ENCODE assay signal across 16 cellular contexts in the genomic region with DNA sequence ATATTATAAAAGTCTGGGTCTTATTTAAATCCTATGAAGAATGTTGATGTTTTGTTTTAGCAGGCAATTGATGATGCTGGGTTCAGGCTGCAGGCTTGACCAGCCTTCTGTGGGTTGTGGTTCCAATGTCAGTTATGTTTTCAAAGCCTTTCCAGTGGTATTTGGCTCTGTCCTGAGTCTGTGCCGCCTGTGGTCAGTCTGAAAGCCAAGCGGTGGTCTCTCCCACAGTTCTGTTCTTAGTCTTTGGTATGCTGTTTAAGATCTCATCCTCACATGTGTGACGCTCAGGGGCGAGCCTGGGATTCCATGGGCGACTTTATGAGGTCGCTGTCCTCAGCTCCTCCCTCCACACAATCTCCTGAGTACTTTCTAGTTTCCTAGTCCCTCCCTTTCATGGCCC. TPM values are rescaled to one million over a fixed set of nuclear protein-coding genes. Genes with fewer than 3 reads are reported as not detected.
DNase-seq lines count a peak whose midpoint lies in the region; ATAC-seq and TF ChIP-seq lines count a peak whose summit lies in the region.
"Had no signal": no experiment of that assay in that cellular context is flagged by ENCODE, and none has a peak within 500 bp of the region (broad histone marks: within the 10 kb centered on the region; RNA-seq: fewer than 3 reads in every experiment).

No MANE protein-coding gene starts in this region.

- no peak for ATAC-seq in HG02759 (IDR thresholded peaks at IDR 0.05; ENCODE audit: unreplicated experiment)

- no peak overlapping the region for H3K4ac ChIP-seq in mesendoderm (ENCODE audit: low read depth, low read length)

- H3K9me3 Mint-ChIP-seq in Caco-2 (ENCODE audit: unreplicated experiment) = no peaks in the 10 kb centered on the region

- DNase-seq in A673 (ENCODE audit: low spot score) = no peak
- no peak for DNase-seq in Caco-2
- DNase-seq in astrocyte of the hippocampus (ENCODE audit: low read depth, low spot score) = peak; percentile 97
- DNase-seq in mesendoderm = peak; percentile 12
- DNase-seq in MG63 = no peak
- no peak for DNase-seq in esophagus squamous epithelium (lab: John Stamatoyannopoulos, UW)
- no peak for DNase-seq in amygdala (lab: John Stamatoyannopoulos, UW)
- DNase-seq: EL, IMR-90, NCI-H1417, NCI-H1930, NCI-H2171 treated with DMSO at 0.1 percent for 48 hours, NCI-H524, Peyer's patch, SIG-M5 had no signal

- TF ChIP-seq POLR2A in esophagus squamous epithelium (IDR thresholded peaks at IDR 0.05) = no peak

- H3K27me3 ChIP-seq in A673 (replicated peaks; ENCODE audit: insufficient read depth, low read depth, low read length, poor library complexity) (no peaks in the 10 kb centered on the region), Caco-2 (replicated peaks; ENCODE audit: control insufficient read depth, insufficient read depth, low read length) (no peaks in the 10 kb centered on the region), mesendoderm (ENCODE audit: insufficient read depth, low read length, poor library complexity) (no peaks in the 10 kb centered on the region), MG63 (no peaks in the 10 kb centered on the region), esophagus squamous epithelium (no peaks in the 10 kb centered on the region)
- H3K27me3 ChIP-seq: Peyer's patch had no signal

- no peaks in the 10 kb centered on the region for H3K79me1 ChIP-seq in mesendoderm (ENCODE audit: low read length)

- WGBS in mesendoderm (ENCODE audit: extremely low coverage, insufficient coverage, low lambda C conversion rate) = no CpG with 5 or more reads among the region's 6 CpGs
- WGBS in esophagus squamous epithelium, 2 donors = 93 to 94% methylated on average over 2 to 6 of the region's 6 CpGs

- peak overlapping the region; percentile 16 for H3K27ac ChIP-seq in A673 (ENCODE audit: low read depth, low read length, poor library complexity, severe bottlenecking)
- no peak overlapping the region for H3K27ac ChIP-seq in mesendoderm (ENCODE audit: low read depth, low read length)
- no peak overlapping the region for H3K27ac ChIP-seq in esophagus squamous epithelium
- H3K27ac ChIP-seq: Peyer's patch had no signal

- peaks cover 67% of the 10 kb centered on the region for H3K36me3 Mint-ChIP-seq in Caco-2 (ENCODE audit: insufficient read depth, unreplicated experiment)

- H3K36me3 ChIP-seq in A673 (ENCODE audit: insufficient read depth, low read length, poor library complexity, severe bottlenecking) (peaks cover 23% of the 10 kb centered on the region), Caco-2 (ENCODE audit: control insufficient read depth, insufficient read depth, low read length) (peaks cover 4% of the 10 kb centered on the region; the same call in 1 of the 2 replicates), mesendoderm (ENCODE audit: control insufficient read depth, insufficient read depth, low read length) (peaks cover 13% of the 10 kb centered on the region), MG63 (peaks cover 80% of the 10 kb centered on the region), esophagus squamous epithelium (peaks cover 8 to 99% (median 27%) of the 10 kb centered on the region in 3 donors)

- BruUV-seq in A673 (replicated peaks; lab: Mats Ljungman, UMichigan) (no TSS peak), Caco-2 (replicated peaks; lab: Mats Ljungman, UMichigan) (no TSS peak)

- H3K23ac ChIP-seq in mesendoderm (ENCODE audit: low read length) = no peak overlapping the region

- H3K4me1 Mint-ChIP-seq in Caco-2 (ENCODE audit: low read depth, unreplicated experiment) = peaks cover 3% of the 10 kb centered on the region

- H3K4me1 ChIP-seq in A673 (ENCODE audit: insufficient read depth, low read length, poor library complexity, severe bottlenecking) = peaks cover 6% of the 10 kb centered on the region
- H3K4me1 ChIP-seq in Caco-2 = peaks cover 5% of the 10 kb centered on the region
- no peaks in the 10 kb centered on the region for H3K4me1 ChIP-seq in mesendoderm (ENCODE audit: control insufficient read depth, low read depth, low read length)
- H3K4me1 ChIP-seq in esophagus squamous epithelium = no peaks in the 10 kb centered on the region
- H3K4me1 ChIP-seq: Peyer's patch had no signal

- no peak overlapping the region for H3K56ac ChIP-seq in mesendoderm (ENCODE audit: low read length)

- H2AK5ac ChIP-seq in mesendoderm (ENCODE audit: low read length) = no peak overlapping the region

- no peak overlapping the region for H2BK120ac ChIP-seq in mesendoderm (ENCODE audit: low read depth, low read length)

- H3K9me3 ChIP-seq in A673 (ENCODE audit: low read depth, low read length, poor library complexity, severe bottlenecking) (no peaks in the 10 kb centered on the region), Caco-2 (no peaks in the 10 kb centered on the region), MG63 (no peaks in the 10 kb centered on the region), esophagus squamous epithelium (no peaks in the 10 kb centered on the region)
- H3K9me3 ChIP-seq: Peyer's patch had no signal

- H3K18ac ChIP-seq in mesendoderm (ENCODE audit: low read length) = no peak overlapping the region

- H2BK15ac ChIP-seq in mesendoderm (replicated peaks; ENCODE audit: low read depth) = no peak overlapping the region

- H3K4me3 ChIP-seq in A673 (ENCODE audit: low read depth, low read length, poor library complexity, severe bottlenecking) (no peak overlapping the region), Caco-2 (ENCODE audit: low read depth, low read length) (no peak overlapping the region), mesendoderm (ENCODE audit: low read length) (no peak overlapping the region), MG63 (no peak overlapping the region), esophagus squamous epithelium (no peak overlapping the region)
- H3K4me3 ChIP-seq: Peyer's patch had no signal

- peak overlapping the region; percentile 37 for H3K27ac Mint-ChIP-seq in Caco-2 (ENCODE audit: unreplicated experiment)

- intact Hi-C loops in A673 (cut with micrococcal nuclease; ENCODE audit: unreplicated experiment) = no loop called here
- intact Hi-C loops in Caco-2 (cut with micrococcal nuclease; ENCODE audit: unreplicated experiment) = no loop called here
- intact Hi-C loops in esophagus squamous epithelium (cut with DNase I) = no loop called here

- no peak overlapping the region for H4K8ac ChIP-seq in mesendoderm (ENCODE audit: low read depth, low read length)

- TF ChIP-seq CTCF in A673 (conservative IDR thresholded peaks at IDR 0.05; ENCODE audit: low read depth, low read length) (no peak), Caco-2 (IDR thresholded peaks at IDR 0.05; ENCODE audit: insufficient read depth in 1 of 2, low read depth in 1 of 2, low read length in 1 of 2, severe bottlenecking in 1 of 2, unreplicated experiment in 1 of 2) (no peak), esophagus squamous epithelium (IDR thresholded peaks at IDR 0.05) (no peak)

- H3K4me3 Mint-ChIP-seq in Caco-2 (ENCODE audit: unreplicated experiment) = no peak overlapping the region

- no peak overlapping the region for H2BK5ac ChIP-seq in mesendoderm (ENCODE audit: low read length)

- no peaks in the 10 kb centered on the region for H3K79me2 ChIP-seq in mesendoderm (ENCODE audit: control insufficient read depth, insufficient read depth, low read length)

- POLR2A ChIA-PET in A673 (lab: Charles Lee; ENCODE audit: low non-redundant PET) = no interaction called here
- POLR2A ChIA-PET in Caco-2 (lab: Charles Lee) = no interaction called here

- no peak overlapping the region for H3K4me2 ChIP-seq in mesendoderm (ENCODE audit: low read length)

- H4K5ac ChIP-seq in mesendoderm (ENCODE audit: low read length) = no peak overlapping the region

- H3K9ac ChIP-seq in mesendoderm (ENCODE audit: low read length) = no peak overlapping the region

- H3K27me3 Mint-ChIP-seq in Caco-2 (ENCODE audit: insufficient read depth, unreplicated experiment) = no peaks in the 10 kb centered on the region

- CTCF ChIA-PET in A673 (lab: Charles Lee) = no interaction called here
- CTCF ChIA-PET in Caco-2 (lab: Charles Lee) = no interaction called here

RNA-seq across cellular contexts. Expression of gene SLC35E1, which starts 12.3 kb away (rescaled TPM):
- 36.3 and 37.9 TPM in 2 replicates for total RNA-seq in A673 (2021)
- total RNA-seq in Caco-2 (2022) = 37.9 and 41.3 TPM in 2 replicates
- 29.4 TPM for polyA plus RNA-seq in mesendoderm (2013, experiment 1 of 2)
- polyA plus RNA-seq in mesendoderm (2013, experiment 2 of 2) = 32.0 TPM
- total RNA-seq in MG63 (2014; rRNA removed; shearing (Covaris generic); ENCODE audit: low replicate concordance) = 28.0 and 30.5 TPM in 2 replicates
- 10 to 100 TPM; 22.6 to 29.4 (median 25.3) TPM for total RNA-seq in esophagus squamous epithelium

RNA-seq across cellular contexts. Expression of gene CHERP, which starts 17.7 kb away (rescaled TPM):
- total RNA-seq in A673 (2021) (86.4 and 98.4 TPM in 2 replicates), Caco-2 (2022) (66.1 and 78.6 TPM in 2 replicates), esophagus squamous epithelium (10 to 100 TPM in 1 of 4 donors, 1 to 10 TPM in 3; 5.5 to 11.8 (median 9.6) TPM)
- 59.8 TPM for polyA plus RNA-seq in mesendoderm (2013, experiment 1 of 2)
- 59.3 TPM for polyA plus RNA-seq in mesendoderm (2013, experiment 2 of 2)
- 1.8 and 2.0 TPM in 2 replicates for total RNA-seq in MG63 (2014; rRNA removed; shearing (Covaris generic); ENCODE audit: low replicate concordance)

Comparison
In these comparisons a context has a peak if more than half of its experiments do, and no peak if none do; other contexts are left out.
1. DNase-seq: peak in astrocyte of the hippocampus (single experiment) and mesendoderm (single experiment); none in A673 (single experiment), Caco-2 (0 of 2), MG63 (single experiment), esophagus squamous epithelium (single experiment) and amygdala (0 of 56).